Comparison of ENCODE assay signal across 8 cellular contexts in the genomic region with DNA sequence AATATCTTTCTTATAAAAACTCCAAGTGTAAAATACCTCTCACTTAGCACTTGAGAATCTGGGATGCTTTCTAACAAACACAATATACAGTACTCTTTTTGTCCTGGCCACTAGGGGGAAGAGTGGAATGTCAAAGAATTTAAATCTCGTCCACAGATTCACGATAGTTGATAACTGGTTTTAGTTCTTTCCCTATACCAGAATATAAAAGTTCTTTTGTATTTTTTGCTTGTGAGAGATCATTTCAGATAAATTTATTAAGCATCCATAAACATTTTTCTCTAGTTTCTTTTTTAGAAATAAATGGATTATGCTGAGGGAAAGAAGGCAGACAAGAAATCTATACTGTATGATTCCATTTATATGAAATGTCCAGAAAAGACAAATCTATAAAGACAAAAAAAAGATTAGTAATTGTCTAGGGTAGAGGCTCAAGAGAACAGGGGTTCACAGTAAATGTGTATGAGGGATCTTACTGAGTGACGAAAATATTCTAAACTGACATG. TPM values are rescaled to one million over a fixed set of nuclear protein-coding genes. Genes with fewer than 3 reads are reported as not detected.
DNase-seq lines count a peak whose midpoint lies in the region; ATAC-seq and TF ChIP-seq lines count a peak whose summit lies in the region.

No MANE protein-coding gene starts in this region.

- no peaks in the 10 kb centered on the region for H3K36me3 ChIP-seq in RWPE2 (ENCODE audit: low read depth)

- no peak overlapping the region for H3K4me3 Mint-ChIP-seq in naive thymus-derived CD8-positive, alpha-beta T cell

- H3K27me3 ChIP-seq in RWPE2 (ENCODE audit: insufficient read depth, poor library complexity, severe bottlenecking): no peaks in the 10 kb centered on the region

- H3K27me3 Mint-ChIP-seq in naive thymus-derived CD8-positive, alpha-beta T cell: peaks cover 0 to 3% (median 0%) of the 10 kb centered on the region in 5 donors

- TF ChIP-seq CTCF in GM12865 (IDR thresholded peaks at IDR 0.05; ENCODE audit: insufficient read depth, low read depth, low read length, missing control alignments): peak; percentile 57
- peak; percentile 92 for TF ChIP-seq CTCF in RWPE2 (IDR thresholded peaks at IDR 0.05; ENCODE audit: poor library complexity, severe bottlenecking)
- peak; percentile 74 for TF ChIP-seq CTCF in epithelial cell of proximal tubule (conservative IDR thresholded peaks at IDR 0.05; ENCODE audit: low read depth, low read length)

- POLR2A ChIA-PET in naive thymus-derived CD8-positive, alpha-beta T cell (lab: Charles Lee): interaction anchor here (1.2 kb wide), 1 partner anchor 66 kb away, joined by 4 read pairs; no protein-coding TSS in a partner anchor

- no peaks in the 10 kb centered on the region for H3K36me3 Mint-ChIP-seq in naive thymus-derived CD8-positive, alpha-beta T cell

- H3K27ac ChIP-seq in RWPE2 (ENCODE audit: poor library complexity, severe bottlenecking): no peak overlapping the region

- no peaks in the 10 kb centered on the region for H3K9me3 Mint-ChIP-seq in naive thymus-derived CD8-positive, alpha-beta T cell

- ATAC-seq in HG03460 (IDR thresholded peaks at IDR 0.05; ENCODE audit: unreplicated experiment) (peak; percentile 76), RWPE2 (ENCODE audit: low read depth) (peak; percentile 78)
- peak; percentile 68 for ATAC-seq in naive thymus-derived CD8-positive, alpha-beta T cell

- DNase-seq in Ammon's horn (ENCODE audit: low spot score) (peak; percentile 73), GM12865 (ENCODE audit: low read depth) (peak; percentile 61), RWPE2 (ENCODE audit: low spot score) (no peak), epithelial cell of proximal tubule (ENCODE audit: low read depth) (peak; percentile 27), OCI-M2 (lab: John Stamatoyannopoulos, UW; ENCODE audit: unreplicated experiment) (no peak)
- DNase-seq in naive thymus-derived CD8-positive, alpha-beta T cell: peak in 5 of 10 donors; percentile 8 to 53 (median 36)
- DNase-seq in stimulated activated CD4-positive, alpha-beta T cell treated with anti-CD3 and anti-CD28 coated beads, Interleukin-4, amount 100 ng/mL, for 1 hour: no peak

- H3K4me1 ChIP-seq in RWPE2 (ENCODE audit: insufficient read depth, poor library complexity, severe bottlenecking): no peaks in the 10 kb centered on the region

- no peaks in the 10 kb centered on the region for H3K9me3 ChIP-seq in RWPE2 (ENCODE audit: severe bottlenecking)

- H3K27ac Mint-ChIP-seq in naive thymus-derived CD8-positive, alpha-beta T cell: no peak overlapping the region

- peaks cover 0 to 2% (median 0%) of the 10 kb centered on the region in 4 donors for H3K4me1 Mint-ChIP-seq in naive thymus-derived CD8-positive, alpha-beta T cell

- H3K4me3 ChIP-seq in GM12865 (ENCODE audit: low read depth, low read length): no peak overlapping the region
- no peak overlapping the region for H3K4me3 ChIP-seq in RWPE2 (ENCODE audit: severe bottlenecking)
- H3K4me3 ChIP-seq in epithelial cell of proximal tubule (ENCODE audit: low read depth, low read length): no peak overlapping the region

RNA-seq across cellular contexts. Expression of a gene that starts 50.4 kb away (rescaled TPM):
- 0.14 and 1.5 TPM in 2 replicates for total RNA-seq in epithelial cell of proximal tubule
- total RNA-seq in naive thymus-derived CD8-positive, alpha-beta T cell: under 1 TPM in 1 of 2 experiments, not detected in 1; 0.27 TPM
- under 1 TPM in 2 of 3 donors, not detected in 1; 0.12 to 0.18 TPM for polyA plus RNA-seq in naive thymus-derived CD8-positive, alpha-beta T cell

RNA-seq across cellular contexts. Expression of a gene that starts 52.6 kb away (rescaled TPM):
- 17.1 and 24.1 TPM in 2 replicates for total RNA-seq in epithelial cell of proximal tubule
- total RNA-seq in naive thymus-derived CD8-positive, alpha-beta T cell: 10 to 100 TPM; 63.1 to 68.6 TPM
- 10 to 100 TPM; 23.0 to 34.4 (median 24.1) TPM for polyA plus RNA-seq in naive thymus-derived CD8-positive, alpha-beta T cell

Comparison
In these comparisons a context has a peak if more than half of its experiments do, and no peak if none do; other contexts are left out.
1. DNase-seq: peak in Ammon's horn (single experiment), GM12865 (single experiment) and epithelial cell of proximal tubule (single experiment); none in RWPE2 (single experiment), OCI-M2 (single experiment) and stimulated activated CD4-positive, alpha-beta T cell treated with anti-CD3 and anti-CD28 coated beads, Interleukin-4, amount 100 ng/mL, for 1 hour (single experiment).
2. Peak in every context shown above with its lines, with median percentiles within 50 percentile points of each other: CTCF ChIP-seq and ATAC-seq.